In the genomic region with DNA sequence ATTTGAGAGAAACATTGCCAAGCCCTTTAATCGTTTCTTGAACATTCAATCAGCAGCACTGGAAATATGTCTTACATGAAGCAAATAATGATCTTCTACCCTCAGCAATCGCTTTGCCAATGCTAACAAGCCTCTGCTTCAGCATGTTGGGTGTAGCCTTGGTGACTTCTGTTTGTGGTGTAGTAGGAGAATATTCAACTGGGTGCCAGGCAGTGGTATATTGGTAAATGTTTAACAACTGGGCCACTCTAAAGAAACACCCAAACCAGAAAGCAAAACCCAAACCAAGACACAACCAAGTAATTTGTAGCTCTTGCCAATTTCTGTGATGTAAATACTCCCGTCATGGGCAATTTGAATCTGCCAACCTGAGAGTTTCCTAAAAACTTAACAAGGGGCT, we compare ENCODE assay signal across 18 cellular contexts. TPM values are rescaled to one million over a fixed set of nuclear protein-coding genes. Genes with fewer than 3 reads are reported as not detected.
"Had no signal": no experiment of that assay in that cellular context is flagged by ENCODE, and none has a peak within 500 bp of the region (broad histone marks: within the 10 kb centered on the region; RNA-seq: fewer than 3 reads in every experiment).

No MANE protein-coding gene starts in this region.

- H3K27me3 ChIP-seq: right lobe of liver, upper lobe of left lung had no signal

- DNase-seq: activated CD4-positive, alpha-beta memory T cell treated with anti-CD3 and anti-CD28 coated beads for 36 hours; activated CD4-positive, alpha-beta T cell treated with anti-CD3 and anti-CD28 coated beads for 1 hour; activated CD8-positive, alpha-beta memory T cell treated with anti-CD3 and anti-CD28 coated beads, Interleukin-2, amount 10 ng/mL, durations not matched to agents 7 days and 5 days; activated effector memory CD4-positive, alpha-beta T cell treated with Interleukin-2 at 50 U/mL for 16 hours; activated naive CD4-positive, alpha-beta T cell treated with anti-CD3 and anti-CD28 coated beads, Interleukin-2, amount 50 U/mL, for 16 hours; activated T-cell treated with anti-CD3 and anti-CD28 coated beads, Interleukin-2, amount 50 U/mL, for 1 hour; dermis blood vessel endothelial cell; erythroblast; kidney; psoas muscle; right lobe of liver; T-helper 1 cell; T1000; upper lobe of left lung had no signal

- H3K9me3 ChIP-seq: gastroesophageal sphincter, psoas muscle, right lobe of liver, upper lobe of left lung had no signal

- H3K36me3 ChIP-seq: gastroesophageal sphincter, right lobe of liver, upper lobe of left lung had no signal

- FAIRE-seq: astrocyte, bronchial epithelial cell, kidney had no signal

- H3K4me3 ChIP-seq: gastroesophageal sphincter, hepatocyte, psoas muscle, right lobe of liver, upper lobe of left lung had no signal

- H3K4me1 ChIP-seq: gastroesophageal sphincter, right lobe of liver, upper lobe of left lung had no signal

- H3K27ac ChIP-seq: gastroesophageal sphincter, hepatocyte, psoas muscle, right lobe of liver, upper lobe of left lung had no signal

- ATAC-seq: activated CD8-positive, alpha-beta memory T cell treated with anti-CD3 and anti-CD28 coated beads, Interleukin-2, amount 10 ng/mL, durations not matched to agents 7 days and 5 days; gastroesophageal sphincter; psoas muscle had no signal

RNA-seq across cellular contexts. Expression of gene CDH13, which starts 9.7 kb away (rescaled TPM):
- total RNA-seq: activated CD4-positive, alpha-beta memory T cell treated with anti-CD3 and anti-CD28 coated beads for 36 hours; activated CD8-positive, alpha-beta memory T cell treated with anti-CD3 and anti-CD28 coated beads, Interleukin-2, amount 10 ng/mL, durations not matched to agents 7 days and 5 days had no signal
